In genomic region chr5:132662925-132663770, GRCh38 we compare ENCODE assay signal across 9 cellular contexts. TPM values are rescaled to one million over a fixed set of nuclear protein-coding genes. Genes with fewer than 3 reads are reported as not detected.
DNase-seq lines count a peak whose midpoint lies in the region; ATAC-seq and TF ChIP-seq lines count a peak whose summit lies in the region.
"Had no signal": no experiment of that assay in that cellular context is flagged by ENCODE, and none has a peak within 500 bp of the region (broad histone marks: within the 10 kb centered on the region; RNA-seq: fewer than 3 reads in every experiment).

No MANE protein-coding gene starts in this region.

- no peaks in the 10 kb centered on the region for H3K27me3 ChIP-seq in Panc1 (ENCODE audit: control insufficient read depth, insufficient read depth, low read length)
- peaks cover 0 to 14% (median 0%) of the 10 kb centered on the region in 4 donors for H3K27me3 ChIP-seq in esophagus muscularis mucosa
- peaks cover 0 to 6% (median 0%) of the 10 kb centered on the region in 4 donors for H3K27me3 ChIP-seq in esophagus squamous epithelium

- peak; percentile 67 for DNase-seq in stimulated activated CD4-positive, alpha-beta T cell treated with anti-CD3 and anti-CD28 coated beads, Interleukin-15, amount 100 ng/mL, for 24 hours
- no peak for DNase-seq in stimulated activated CD4-positive, alpha-beta T cell treated with anti-CD3 and anti-CD28 coated beads, Interleukin-12 subunit alpha, Interleukin-12 subunit beta, amount 100 ng/mL, for 4 hours
- DNase-seq in Panc1 (ENCODE audit: low read depth, low spot score): no peak
- no peak for DNase-seq in left colon
- DNase-seq in esophagus muscularis mucosa (ENCODE audit: extremely low spot score): no peak
- no peak for DNase-seq in esophagus squamous epithelium (lab: John Stamatoyannopoulos, UW)
- DNase-seq in NK-92 treated with Interleukin-12 subunit alpha and Interleukin-12 subunit beta, amount 100 ng/mL, for 24 hours (lab: John Stamatoyannopoulos, UW): no peak

- CTCF ChIA-PET in Panc1 (lab: Charles Lee): no interaction called here

- POLR2A ChIA-PET in Panc1 (lab: Charles Lee): no interaction called here

- no peak overlapping the region for H3K4me3 ChIP-seq in Panc1 (ENCODE audit: low read depth in 2 of 2, low read length in 2 of 2)
- H3K4me3 ChIP-seq in esophagus muscularis mucosa: no peak overlapping the region
- H3K4me3 ChIP-seq in esophagus squamous epithelium: no peak overlapping the region
- H3K4me3 ChIP-seq: skin epidermis had no signal

- intact Hi-C loops in Panc1 (cut with micrococcal nuclease; ENCODE audit: unreplicated experiment) (no loop called here), left colon (cut with DNase I, micrococcal nuclease) (no loop called here), esophagus muscularis mucosa (cut with DNase I) (no loop called here), esophagus squamous epithelium (cut with DNase I) (no loop called here)

- H3K4me1 ChIP-seq in Panc1 (ENCODE audit: control insufficient read depth, insufficient read depth, low read length): no peaks in the 10 kb centered on the region
- no peaks in the 10 kb centered on the region for H3K4me1 ChIP-seq in esophagus muscularis mucosa
- H3K4me1 ChIP-seq in esophagus squamous epithelium: no peaks in the 10 kb centered on the region

- H3K27ac ChIP-seq in Panc1 (ENCODE audit: low read length) (no peak overlapping the region), esophagus muscularis mucosa (replicated peaks in 1 of 4) (no peak overlapping the region), esophagus squamous epithelium (no peak overlapping the region)

- H3K36me3 ChIP-seq in Panc1 (ENCODE audit: control insufficient read depth, insufficient read depth, low read length) (no peaks in the 10 kb centered on the region), esophagus muscularis mucosa (no peaks in the 10 kb centered on the region), esophagus squamous epithelium (no peaks in the 10 kb centered on the region)

- ATAC-seq in HG02840 (IDR thresholded peaks at IDR 0.05; ENCODE audit: low FRiP score, unreplicated experiment) (peak; percentile 52), Panc1 (peak; percentile 48), left colon (peak; percentile 51)

- no TSS peak for BruUV-seq in Panc1 (replicated peaks; lab: Mats Ljungman, UMichigan)

- no peak for TF ChIP-seq POLR2A in esophagus muscularis mucosa (IDR thresholded peaks at IDR 0.05; ENCODE audit: low read depth)
- TF ChIP-seq POLR2A in esophagus squamous epithelium (IDR thresholded peaks at IDR 0.05): no peak

- 76% methylated on average over 25 of the region's 25 CpGs for WGBS in esophagus muscularis mucosa
- 66 to 71% methylated on average over 14 of the region's 25 CpGs for WGBS in esophagus squamous epithelium, 2 donors

- in situ Hi-C loops in Panc1 (cut with HindIII; ENCODE audit: low pct_unique_long_range_greater_than_20kb, low sequenced_read_pairs): no loop called here

- H3K9me3 ChIP-seq in Panc1 (ENCODE audit: control insufficient read depth, insufficient read depth, low read depth, low read length) (no peaks in the 10 kb centered on the region), esophagus muscularis mucosa (no peaks in the 10 kb centered on the region), esophagus squamous epithelium (no peaks in the 10 kb centered on the region)

- no peak for TF ChIP-seq EP300 in esophagus muscularis mucosa (IDR thresholded peaks at IDR 0.05)

- TF ChIP-seq CTCF in Panc1 (IDR thresholded peaks at IDR 0.05) (no peak), esophagus muscularis mucosa (IDR thresholded peaks at IDR 0.05) (no peak), esophagus squamous epithelium (IDR thresholded peaks at IDR 0.05) (no peak)

RNA-seq across cellular contexts. Expression of gene IL13, which starts 5.2 kb away (rescaled TPM):
- total RNA-seq in Panc1 (2021; ENCODE audit: unreplicated experiment) (not detected), left colon (not detected), esophagus muscularis mucosa (not detected), esophagus squamous epithelium (not detected)
- not detected for polyA plus RNA-seq in Panc1 (2012; ENCODE audit: insufficient read length)

RNA-seq across cellular contexts. Expression of gene IL4, which starts 10.6 kb away (rescaled TPM):
- total RNA-seq in Panc1 (2021; ENCODE audit: unreplicated experiment) (not detected), left colon (not detected), esophagus muscularis mucosa (not detected), esophagus squamous epithelium (not detected)
- polyA plus RNA-seq in Panc1 (2012; ENCODE audit: insufficient read length): not detected
